Comparison of ENCODE assay signal across 1 cellular context in genomic region chr11:289145-289705, GRCh38.
TF ChIP-seq lines count a peak whose summit lies in the region.

No MANE protein-coding gene starts in this region.

TF ChIP-seq in endothelial cell of umbilical vein, 7 proteins besides CTCF, POLR2A, EP300 and RAD21 (continued from another document):
- TF ChIP-seq EZH2 (IDR thresholded peaks at IDR 0.05; ENCODE audit: borderline replicate concordance, low read depth, low read length, severe bottlenecking), result no peak
- TF ChIP-seq JUN (IDR thresholded peaks at IDR 0.05; ENCODE audit: borderline replicate concordance, insufficient read depth, insufficient read length, low read depth), result no peak
- no peak for TF ChIP-seq FOS (IDR thresholded peaks at IDR 0.05; ENCODE audit: borderline replicate concordance, insufficient read depth, low read length)
- TF ChIP-seq MYC (IDR thresholded peaks at IDR 0.05; ENCODE audit: low read depth, low read length), result no peak
- TF ChIP-seq GATA2 (IDR thresholded peaks at IDR 0.05; ENCODE audit: insufficient read depth, insufficient read length, low read depth, low read length), result no peak
